8 cellular contexts compared by ENCODE assay signal in genomic region chr7:1027285-1028043, GRCh38. TPM values are rescaled to one million over a fixed set of nuclear protein-coding genes. Genes with fewer than 3 reads are reported as not detected.
DNase-seq lines count a peak whose midpoint lies in the region; ATAC-seq and TF ChIP-seq lines count a peak whose summit lies in the region.

No MANE protein-coding gene starts in this region.

- H3K4me2 ChIP-seq in MM.1S (ENCODE audit: low read depth, low read length), result peak overlapping the region; percentile 81

- in situ Hi-C loops in T47D (cut with HindIII; ENCODE audit: low pct_unique_long_range_greater_than_20kb, low sequenced_read_pairs), result no loop called here

- TF ChIP-seq EP300 in suprapubic skin (IDR thresholded peaks at IDR 0.05), result no peak

- peak overlapping the region; percentile 58 for H3K4me3 ChIP-seq in MM.1S (ENCODE audit: low read length)
- H3K4me3 ChIP-seq in suprapubic skin, result peak overlapping the region; percentile 84

- H2AFZ ChIP-seq in MM.1S (ENCODE audit: low read length), result no peak overlapping the region

- ATAC-seq in GM19452 (IDR thresholded peaks at IDR 0.05; ENCODE audit: unreplicated experiment), result peak; percentile 6

- H3K9me2 ChIP-seq in MM.1S (replicated peaks; ENCODE audit: insufficient read depth, low read length), result no peaks in the 10 kb centered on the region

- TF ChIP-seq CTCF in MM.1S (IDR thresholded peaks at IDR 0.05; ENCODE audit: low read length) (no peak), suprapubic skin (IDR thresholded peaks at IDR 0.05) (no peak), GM10266 (IDR thresholded peaks at IDR 0.05; ENCODE audit: control insufficient read depth, insufficient read depth, low read depth, missing control alignments) (no peak)

- H3K9ac ChIP-seq in MM.1S (ENCODE audit: low read length), result peak overlapping the region; percentile 76; the same call in 1 of the 2 replicates

- H3K36me3 ChIP-seq in MM.1S (replicated peaks; ENCODE audit: insufficient read depth, low read length) (no peaks in the 10 kb centered on the region; the same call in 1 of the 2 replicates), suprapubic skin (peaks cover 11% of the 10 kb centered on the region)

- no peaks in the 10 kb centered on the region for H4K20me1 ChIP-seq in MM.1S (ENCODE audit: insufficient read depth, low read length)

- H3K9me3 ChIP-seq in MM.1S (replicated peaks; ENCODE audit: insufficient read depth, low read length) (no peaks in the 10 kb centered on the region), suprapubic skin (no peaks in the 10 kb centered on the region)

- H3K79me2 ChIP-seq in MM.1S (ENCODE audit: low read length), result peaks cover 36% of the 10 kb centered on the region

- TF ChIP-seq POLR2A in suprapubic skin (IDR thresholded peaks at IDR 0.05), result no peak

- no peaks in the 10 kb centered on the region for H3K27me3 ChIP-seq in MM.1S (replicated peaks; ENCODE audit: insufficient read depth, low read length)
- H3K27me3 ChIP-seq in layer of hippocampus (ENCODE audit: control insufficient read depth, insufficient read depth, low read length), result no peaks in the 10 kb centered on the region
- H3K27me3 ChIP-seq in suprapubic skin, result no peaks in the 10 kb centered on the region

- DNase-seq in C1 segment of cervical spinal cord (lab: John Stamatoyannopoulos, UW) (peak in 8 of 14 donors; percentile 27 to 57 (median 47)), MM.1S (no peak), T47D (ENCODE audit: low read depth in 1 of 2, low spot score in 1 of 2) (peak; percentile 52 to 66), suprapubic skin (ENCODE audit: low spot score in 2 of 2) (no peak), cerebellum (ENCODE audit: low spot score) (no peak), GM10266 (ENCODE audit: extremely low spot score) (no peak)

- H3K27ac ChIP-seq in MM.1S (ENCODE audit: low read length) (no peak overlapping the region), layer of hippocampus (ENCODE audit: low read depth, low read length) (peak overlapping the region; percentile 94), suprapubic skin (peak overlapping the region; percentile 86)

- WGBS in suprapubic skin, result 76% methylated on average over 21 of the region's 68 CpGs

- H3F3A ChIP-seq in MM.1S (ENCODE audit: insufficient read depth, low read length), result peaks cover 20% of the 10 kb centered on the region

- peaks cover 24% of the 10 kb centered on the region for H3K4me1 ChIP-seq in MM.1S (ENCODE audit: low read length)
- H3K4me1 ChIP-seq in suprapubic skin, result peaks cover 51% of the 10 kb centered on the region

RNA-seq across cellular contexts. Expression of gene GPR146, which starts 16.9 kb away (rescaled TPM):
- 10 to 100 TPM; 24.1 to 50.8 (median 39.3) TPM for total RNA-seq in suprapubic skin
- total RNA-seq in cerebellum, result 2.7 TPM

RNA-seq across cellular contexts. Expression of gene CYP2W1, which starts 44.5 kb away (rescaled TPM):
- total RNA-seq in suprapubic skin (10 to 100 TPM; 13.3 to 20.8 (median 15.4) TPM), cerebellum (not detected)

RNA-seq across cellular contexts. Expression of gene COX19, which starts 52.1 kb away (rescaled TPM):
- total RNA-seq in suprapubic skin (10 to 100 TPM; 11.6 to 55.2 (median 13.2) TPM), cerebellum (23.4 TPM)

Comparison
In these comparisons a context has a peak if more than half of its experiments do, and no peak if none do; other contexts are left out.
1. DNase-seq: peak in C1 segment of cervical spinal cord (8 of 14) and T47D (2 of 2); none in MM.1S (single experiment), suprapubic skin (0 of 2), cerebellum (single experiment) and GM10266 (single experiment).
2. RNA of gene CYP2W1, which starts 44.5 kb away (total RNA-seq): 13.3 to 20.8 TPM in suprapubic skin; not detected in cerebellum (single experiment); every median in the first group is over 10 times any median in the second.